Comparison of ENCODE assay signal across 1 cellular context in the genomic region with DNA sequence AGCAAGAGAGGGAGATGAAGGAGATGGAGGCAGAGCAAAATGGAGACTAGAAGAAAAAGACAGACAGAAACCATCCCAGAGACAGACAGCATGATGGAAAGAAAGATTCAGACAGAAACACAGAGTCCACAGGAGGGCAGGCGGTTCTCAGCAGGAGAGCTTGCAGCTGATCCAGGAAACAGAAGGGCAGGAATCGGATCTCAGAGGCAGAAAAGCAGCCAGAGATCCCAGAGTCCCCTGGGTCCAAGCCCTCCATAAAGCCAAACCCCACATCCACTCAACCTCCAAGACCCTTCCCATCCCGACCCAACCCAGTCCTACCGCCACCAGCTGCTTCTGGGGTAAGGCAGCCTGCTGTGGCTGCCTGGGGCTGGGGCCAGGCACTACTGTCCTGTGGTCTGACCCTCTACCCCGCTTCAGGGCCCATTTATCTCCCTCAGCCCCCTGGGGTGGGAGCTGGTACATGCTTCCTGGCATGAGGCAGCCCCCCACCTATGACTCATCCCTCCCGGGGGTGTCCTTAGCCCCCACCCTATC.
TF ChIP-seq lines count a peak whose summit lies in the region.

A gene with protein sequence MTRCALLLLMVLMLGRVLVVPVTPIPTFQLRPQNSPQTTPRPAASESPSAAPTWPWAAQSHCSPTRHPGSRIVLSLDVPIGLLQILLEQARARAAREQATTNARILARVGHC (minus strand): TSS at position 400 of the 537 bp plus-strand sequence. CDS start 657 bp downstream, outside the sequence.

TF ChIP-seq in GM12878, 131 proteins besides CTCF, POLR2A, EP300 and RAD21 (continued from another document):
- TF ChIP-seq, protein P1, sequence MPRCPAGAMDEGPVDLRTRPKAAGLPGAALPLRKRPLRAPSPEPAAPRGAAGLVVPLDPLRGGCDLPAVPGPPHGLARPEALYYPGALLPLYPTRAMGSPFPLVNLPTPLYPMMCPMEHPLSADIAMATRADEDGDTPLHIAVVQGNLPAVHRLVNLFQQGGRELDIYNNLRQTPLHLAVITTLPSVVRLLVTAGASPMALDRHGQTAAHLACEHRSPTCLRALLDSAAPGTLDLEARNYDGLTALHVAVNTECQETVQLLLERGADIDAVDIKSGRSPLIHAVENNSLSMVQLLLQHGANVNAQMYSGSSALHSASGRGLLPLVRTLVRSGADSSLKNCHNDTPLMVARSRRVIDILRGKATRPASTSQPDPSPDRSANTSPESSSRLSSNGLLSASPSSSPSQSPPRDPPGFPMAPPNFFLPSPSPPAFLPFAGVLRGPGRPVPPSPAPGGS (IDR thresholded peaks at IDR 0.05; ENCODE audit: borderline replicate concordance, insufficient read depth, low read depth, low read length, poor library complexity, severe bottlenecking): no peak
- TF ChIP-seq HCFC1 (IDR thresholded peaks at IDR 0.05; ENCODE audit: low read length): no peak
- TF ChIP-seq, protein P2, sequence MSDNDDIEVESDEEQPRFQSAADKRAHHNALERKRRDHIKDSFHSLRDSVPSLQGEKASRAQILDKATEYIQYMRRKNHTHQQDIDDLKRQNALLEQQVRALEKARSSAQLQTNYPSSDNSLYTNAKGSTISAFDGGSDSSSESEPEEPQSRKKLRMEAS (IDR thresholded peaks at IDR 0.05; ENCODE audit: low read depth, low read length): no peak
- no peak for TF ChIP-seq RELA (IDR thresholded peaks at IDR 0.05; ENCODE audit: borderline replicate concordance, partially characterized antibody)
- TF ChIP-seq ZSCAN29 (IDR thresholded peaks at IDR 0.05): no peak
- TF ChIP-seq, protein P3, sequence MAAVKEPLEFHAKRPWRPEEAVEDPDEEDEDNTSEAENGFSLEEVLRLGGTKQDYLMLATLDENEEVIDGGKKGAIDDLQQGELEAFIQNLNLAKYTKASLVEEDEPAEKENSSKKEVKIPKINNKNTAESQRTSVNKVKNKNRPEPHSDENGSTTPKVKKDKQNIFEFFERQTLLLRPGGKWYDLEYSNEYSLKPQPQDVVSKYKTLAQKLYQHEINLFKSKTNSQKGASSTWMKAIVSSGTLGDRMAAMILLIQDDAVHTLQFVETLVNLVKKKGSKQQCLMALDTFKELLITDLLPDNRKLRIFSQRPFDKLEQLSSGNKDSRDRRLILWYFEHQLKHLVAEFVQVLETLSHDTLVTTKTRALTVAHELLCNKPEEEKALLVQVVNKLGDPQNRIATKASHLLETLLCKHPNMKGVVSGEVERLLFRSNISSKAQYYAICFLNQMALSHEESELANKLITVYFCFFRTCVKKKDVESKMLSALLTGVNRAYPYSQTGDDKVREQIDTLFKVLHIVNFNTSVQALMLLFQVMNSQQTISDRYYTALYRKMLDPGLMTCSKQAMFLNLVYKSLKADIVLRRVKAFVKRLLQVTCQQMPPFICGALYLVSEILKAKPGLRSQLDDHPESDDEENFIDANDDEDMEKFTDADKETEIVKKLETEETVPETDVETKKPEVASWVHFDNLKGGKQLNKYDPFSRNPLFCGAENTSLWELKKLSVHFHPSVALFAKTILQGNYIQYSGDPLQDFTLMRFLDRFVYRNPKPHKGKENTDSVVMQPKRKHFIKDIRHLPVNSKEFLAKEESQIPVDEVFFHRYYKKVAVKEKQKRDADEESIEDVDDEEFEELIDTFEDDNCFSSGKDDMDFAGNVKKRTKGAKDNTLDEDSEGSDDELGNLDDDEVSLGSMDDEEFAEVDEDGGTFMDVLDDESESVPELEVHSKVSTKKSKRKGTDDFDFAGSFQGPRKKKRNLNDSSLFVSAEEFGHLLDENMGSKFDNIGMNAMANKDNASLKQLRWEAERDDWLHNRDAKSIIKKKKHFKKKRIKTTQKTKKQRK (IDR thresholded peaks at IDR 0.05; ENCODE audit: low read depth, low read length): no peak
- TF ChIP-seq BHLHE40 (IDR thresholded peaks at IDR 0.05; ENCODE audit: borderline replicate concordance in 1 of 2, low read depth in 2 of 2, low read length in 1 of 2): no peak
TF ChIP-seq in GM12878: peak in this region for 0.
